Comparison of ENCODE assay signal across 13 cellular contexts in the genomic region with DNA sequence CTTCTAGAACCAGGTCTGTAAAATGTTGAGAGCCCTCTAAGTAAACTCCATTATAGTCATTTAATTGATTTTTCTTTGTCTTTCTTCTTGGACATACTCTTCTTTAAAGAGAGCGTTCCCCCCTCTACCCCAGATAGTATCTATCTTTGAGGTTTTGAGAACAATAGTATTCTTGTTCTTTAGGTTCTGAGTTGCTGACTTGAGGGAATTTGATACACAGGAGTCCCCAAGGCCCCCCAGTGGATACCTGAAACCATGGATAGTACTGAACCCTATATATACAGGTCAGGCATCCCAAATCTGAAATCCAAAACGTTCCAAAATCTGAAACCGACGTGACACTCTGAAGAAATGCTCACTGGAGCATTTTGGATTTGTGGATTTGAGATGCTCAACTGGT.
A peak's percentile ranks its signal among the peaks of the same experiment; 100 is the strongest.
DNase-seq lines count a peak whose midpoint lies in the region; ATAC-seq and TF ChIP-seq lines count a peak whose summit lies in the region.
"Had no signal": no experiment of that assay in that cellular context is flagged by ENCODE, and none has a peak within 500 bp of the region (broad histone marks: within the 10 kb centered on the region; RNA-seq: fewer than 3 reads in every experiment).

No MANE protein-coding gene starts in this region.

- no peak for TF ChIP-seq CTCF in GM10248 (IDR thresholded peaks at IDR 0.05; ENCODE audit: control extremely low read depth, extremely low read depth, low read depth, missing control alignments)
- TF ChIP-seq CTCF in chondrocyte (IDR thresholded peaks at IDR 0.05) = no peak

- H3K36me3 Mint-ChIP-seq in CD4-positive, CD25-positive, alpha-beta regulatory T cell = peaks cover 25% of the 10 kb centered on the region
- H3K36me3 Mint-ChIP-seq in chondrocyte (ENCODE audit: low read depth) = no peaks in the 10 kb centered on the region

- no peaks in the 10 kb centered on the region for H4K20me1 ChIP-seq in GM23248 (ENCODE audit: insufficient read depth)

- peaks cover 16% of the 10 kb centered on the region for H3K79me1 ChIP-seq in mesenchymal stem cell (replicated peaks; ENCODE audit: low read length, poor library complexity, severe bottlenecking)

- in situ Hi-C loops in GM23248 (cut with MboI) = no loop called here

- H3F3A ChIP-seq in GM23248 (ENCODE audit: insufficient read depth) = peaks cover 22% of the 10 kb centered on the region

- H3K4me1 Mint-ChIP-seq in CD4-positive, CD25-positive, alpha-beta regulatory T cell = peaks cover 21 to 80% (median 64%) of the 10 kb centered on the region in 4 donors
- H3K4me1 Mint-ChIP-seq in chondrocyte (ENCODE audit: low read depth) = peaks cover 7% of the 10 kb centered on the region
- H3K4me1 Mint-ChIP-seq: CD14-positive monocyte had no signal

- H3K9me3 Mint-ChIP-seq in CD4-positive, CD25-positive, alpha-beta regulatory T cell = no peaks in the 10 kb centered on the region
- H3K9me3 Mint-ChIP-seq in chondrocyte (ENCODE audit: low read depth) = no peaks in the 10 kb centered on the region
- H3K9me3 Mint-ChIP-seq: CD14-positive monocyte had no signal

- peaks cover 99% of the 10 kb centered on the region for H3K79me2 ChIP-seq in GM23248 (ENCODE audit: insufficient read depth)

- peak overlapping the region; percentile 41 for H3K4me2 ChIP-seq in GM23248 (ENCODE audit: unreplicated experiment)
- H3K4me2 ChIP-seq in mesenchymal stem cell (ENCODE audit: low read length, poor library complexity, severe bottlenecking) = no peak overlapping the region
- H3K4me2 ChIP-seq: KMS-11 had no signal

- no peaks in the 10 kb centered on the region for H3K9me2 ChIP-seq in GM23248 (ENCODE audit: insufficient read depth)

- no peak overlapping the region for H3K14ac ChIP-seq in mesenchymal stem cell (ENCODE audit: low read length in 2 of 2)

- H4K8ac ChIP-seq in mesenchymal stem cell (ENCODE audit: low read length) = no peak overlapping the region

- no peak overlapping the region for H3K27ac ChIP-seq in CD4-positive, CD25-positive, alpha-beta regulatory T cell (ENCODE audit: insufficient read depth, low read length, poor library complexity, severe bottlenecking)
- H3K27ac ChIP-seq in GM23248 (peak overlapping the region; percentile 4; the same call in 1 of the 2 replicates), SJSA1 (0 out of 2 replicates have a peak overlapping the region, but pooled peaks have one; percentile 9), mesenchymal stem cell (ENCODE audit: low read length, poor library complexity, severe bottlenecking) (no peak overlapping the region)
- H3K27ac ChIP-seq: KMS-11 had no signal

- no peaks in the 10 kb centered on the region for H3K27me3 Mint-ChIP-seq in CD4-positive, CD25-positive, alpha-beta regulatory T cell
- no peaks in the 10 kb centered on the region for H3K27me3 Mint-ChIP-seq in chondrocyte (ENCODE audit: low read depth)

- no peak overlapping the region for H2BK5ac ChIP-seq in mesenchymal stem cell (ENCODE audit: low read depth, low read length, poor library complexity, severe bottlenecking)

- H2BK120ac ChIP-seq in mesenchymal stem cell (ENCODE audit: low read depth, low read length) = no peak overlapping the region

- no peak overlapping the region for H2BK12ac ChIP-seq in mesenchymal stem cell (ENCODE audit: low read length in 2 of 2)

- no peak for ATAC-seq in CD4-positive, CD25-positive, alpha-beta regulatory T cell (ENCODE audit: low read depth in 2 of 2)
- ATAC-seq in HG03520 (IDR thresholded peaks at IDR 0.05; ENCODE audit: unreplicated experiment) = no peak

- H2AFZ ChIP-seq in GM23248 = peak overlapping the region; percentile 27; the same call in 1 of the 2 replicates
- no peak overlapping the region for H2AFZ ChIP-seq in mesenchymal stem cell (ENCODE audit: low read depth, low read length)

- H3K36me3 ChIP-seq in CD4-positive, CD25-positive, alpha-beta regulatory T cell (ENCODE audit: control insufficient read depth, insufficient read depth, low read length) = no peaks in the 10 kb centered on the region
- no peaks in the 10 kb centered on the region for H3K36me3 ChIP-seq in GM23248 (ENCODE audit: low read depth)
- H3K36me3 ChIP-seq in SJSA1 = no peaks in the 10 kb centered on the region
- H3K36me3 ChIP-seq in mesenchymal stem cell (ENCODE audit: control insufficient read depth in 1 of 2, insufficient read depth in 2 of 2, low read depth in 1 of 2, low read length in 2 of 2) = peaks cover 0 to 23% of the 10 kb centered on the region in 2 experiments

- H2BK15ac ChIP-seq in mesenchymal stem cell (ENCODE audit: low read depth, poor library complexity, severe bottlenecking) = no peak overlapping the region

- no peak overlapping the region for H3K4ac ChIP-seq in mesenchymal stem cell (ENCODE audit: low read depth in 1 of 2, low read length in 2 of 2)

- no peak for DNase-seq in CD4-positive, CD25-positive, alpha-beta regulatory T cell
- DNase-seq in GM23248 (no peak), SJSA1 (ENCODE audit: low read depth in 1 of 2, low spot score in 2 of 2) (no peak), mesenchymal stem cell (no peak), GM10248 (ENCODE audit: extremely low spot score) (no peak), chondrocyte (ENCODE audit: low spot score) (no peak), cortex of kidney (lab: John Stamatoyannopoulos, UW) (no peak)
- DNase-seq: NCI-H2227 treated with DMSO at 0.1 percent for 48 hours, NCI-H524 treated with DMSO at 0.1 percent for 48 hours, Right ventricle myocardium superior had no signal

- H3K9ac ChIP-seq in GM23248 = no peak overlapping the region
- no peak overlapping the region for H3K9ac ChIP-seq in mesenchymal stem cell (ENCODE audit: low read length)
- H3K9ac ChIP-seq: KMS-11 had no signal

- peak overlapping the region; percentile 66 for H2AK5ac ChIP-seq in mesenchymal stem cell (ENCODE audit: low read length, severe bottlenecking)

- H3K4me3 Mint-ChIP-seq in CD4-positive, CD25-positive, alpha-beta regulatory T cell = no peak overlapping the region
- H3K4me3 Mint-ChIP-seq in chondrocyte (ENCODE audit: unreplicated experiment) = no peak overlapping the region
- H3K4me3 Mint-ChIP-seq: CD14-positive monocyte had no signal

- no peak overlapping the region for H3K18ac ChIP-seq in mesenchymal stem cell (ENCODE audit: low read depth in 1 of 2, low read length in 2 of 2)

- H3K23ac ChIP-seq in mesenchymal stem cell (ENCODE audit: low read length in 2 of 2) = no peak overlapping the region

- no peak overlapping the region for H4K91ac ChIP-seq in mesenchymal stem cell (ENCODE audit: low read length)

- WGBS in GM23248 (ENCODE audit: low coverage in 1 of 2, low lambda C conversion rate in 2 of 2, missing lambda C conversion rate in 2 of 2), 2 experiments = 95 to 100% methylated on average over 4 of the region's 4 CpGs
- no CpG with 5 or more reads among the region's 4 CpGs for WGBS in mesenchymal stem cell

- POLR2A ChIA-PET in GM10248 (lab: Yijun Ruan, JAX) = interaction anchor here (0.6 kb wide), 1 partner anchor 177 kb away, joined by 5 read pairs; no protein-coding TSS in a partner anchor

- H3K9me3 ChIP-seq in CD4-positive, CD25-positive, alpha-beta regulatory T cell (ENCODE audit: control insufficient read depth in 2 of 2, low read length in 2 of 2) = no peaks in the 10 kb centered on the region
- H3K9me3 ChIP-seq in GM23248 (ENCODE audit: low read depth) (no peaks in the 10 kb centered on the region), SJSA1 (replicated peaks) (no peaks in the 10 kb centered on the region), mesenchymal stem cell (ENCODE audit: control insufficient read depth, low read length) (no peaks in the 10 kb centered on the region)

- CTCF ChIA-PET in GM10248 (lab: Yijun Ruan, JAX) = interaction anchor here (0.9 to 6.8 kb wide), 9 partner anchors 9 to 347 kb away, joined by 3 to 44 read pairs (median 4); no protein-coding TSS in a partner anchor

- peaks cover 17% of the 10 kb centered on the region for H3K4me1 ChIP-seq in CD4-positive, CD25-positive, alpha-beta regulatory T cell (ENCODE audit: control insufficient read depth, insufficient read depth, low read length, poor library complexity, severe bottlenecking)
- H3K4me1 ChIP-seq in GM23248 (ENCODE audit: insufficient read depth) = peaks cover 20% of the 10 kb centered on the region
- peaks cover 11% of the 10 kb centered on the region for H3K4me1 ChIP-seq in SJSA1 (replicated peaks)
- peaks cover 4% of the 10 kb centered on the region for H3K4me1 ChIP-seq in mesenchymal stem cell (ENCODE audit: control insufficient read depth, insufficient read depth, low read depth, low read length)

- H3K4me3 ChIP-seq in CD4-positive, CD25-positive, alpha-beta regulatory T cell (ENCODE audit: low read depth, low read length) = peak overlapping the region; percentile 14
- H3K4me3 ChIP-seq in GM23248 (no peak overlapping the region), SJSA1 (no peak overlapping the region), mesenchymal stem cell (ENCODE audit: insufficient read depth in 1 of 2, low read depth in 1 of 2, low read length in 2 of 2) (no peak overlapping the region)

- no peak overlapping the region for H3K27ac Mint-ChIP-seq in CD4-positive, CD25-positive, alpha-beta regulatory T cell
- no peak overlapping the region for H3K27ac Mint-ChIP-seq in chondrocyte (ENCODE audit: unreplicated experiment)
- H3K27ac Mint-ChIP-seq: CD14-positive monocyte had no signal

- no peaks in the 10 kb centered on the region for H3K27me3 ChIP-seq in CD4-positive, CD25-positive, alpha-beta regulatory T cell (ENCODE audit: control insufficient read depth, insufficient read depth, low read length)
- H3K27me3 ChIP-seq in GM23248 (replicated peaks; ENCODE audit: insufficient read depth) (no peaks in the 10 kb centered on the region), SJSA1 (replicated peaks) (no peaks in the 10 kb centered on the region), mesenchymal stem cell (ENCODE audit: control insufficient read depth in 1 of 2, insufficient read depth in 1 of 2, low read length in 2 of 2) (no peaks in the 10 kb centered on the region)

Comparison
In these comparisons a context has a peak if more than half of its experiments do, and no peak if none do; other contexts are left out.
1. H3K27ac ChIP-seq: peak in GM23248 (single experiment) and SJSA1 (single experiment); none in CD4-positive, CD25-positive, alpha-beta regulatory T cell (single experiment) and mesenchymal stem cell (single experiment).